Comparison of ENCODE assay signal across 7 cellular contexts in genomic region chr12:109888179-109889020, GRCh38. TPM values are rescaled to one million over a fixed set of nuclear protein-coding genes. Genes with fewer than 3 reads are reported as not detected.
DNase-seq lines count a peak whose midpoint lies in the region; ATAC-seq, FAIRE-seq and TF ChIP-seq lines count a peak whose summit lies in the region.

No MANE protein-coding gene starts in this region.

- TSS peak; percentile 92 for BruUV-seq in endothelial cell of umbilical vein (replicated peaks; lab: Mats Ljungman, UMichigan)

- 49 to 50% methylated on average over 12 of the region's 12 CpGs for WGBS in sigmoid colon, 2 donors

- ATAC-seq in RWPE2 (ENCODE audit: low read depth) = peak; percentile 92

- no peaks in the 10 kb centered on the region for H3K9me1 ChIP-seq in endothelial cell of umbilical vein (replicated peaks; ENCODE audit: control insufficient read depth, extremely low read depth, insufficient read depth, low read length)

- no peaks in the 10 kb centered on the region for H4K20me1 ChIP-seq in endothelial cell of umbilical vein (replicated peaks; ENCODE audit: control insufficient read depth, extremely low read depth, insufficient read depth, low read length)

- peak overlapping the region; percentile 65 for H3K9ac ChIP-seq in endothelial cell of umbilical vein (replicated peaks; ENCODE audit: extremely low read depth, insufficient read depth, low read length)

- no peaks in the 10 kb centered on the region for H3K9me3 ChIP-seq in RWPE2 (ENCODE audit: severe bottlenecking)
- no peaks in the 10 kb centered on the region for H3K9me3 ChIP-seq in endothelial cell of umbilical vein (replicated peaks; ENCODE audit: control insufficient read depth, insufficient read depth, low read length)
- H3K9me3 ChIP-seq in sigmoid colon = no peaks in the 10 kb centered on the region

- peaks cover 26% of the 10 kb centered on the region for H3K4me1 ChIP-seq in RWPE2 (ENCODE audit: insufficient read depth, poor library complexity, severe bottlenecking)
- peaks cover 23% of the 10 kb centered on the region for H3K4me1 ChIP-seq in endothelial cell of umbilical vein (ENCODE audit: control insufficient read depth, extremely low read depth, insufficient read depth, low read length)
- no peaks in the 10 kb centered on the region for H3K4me1 ChIP-seq in sigmoid colon

- TF ChIP-seq POLR2A in H54 (IDR thresholded peaks at IDR 0.05; ENCODE audit: low read depth, low read length) = no peak
- TF ChIP-seq POLR2A in endothelial cell of umbilical vein (IDR thresholded peaks at IDR 0.05; ENCODE audit: low read depth, low read length) = peak; percentile 36
- no peak for TF ChIP-seq POLR2A in sigmoid colon (IDR thresholded peaks at IDR 0.05)

- no peak for TF ChIP-seq EP300 in sigmoid colon (IDR thresholded peaks at IDR 0.05)

- CTCF ChIA-PET in endothelial cell of umbilical vein (lab: Charles Lee) = interaction anchor here (0.7 to 2.0 kb wide), 7 partner anchors 12 to 49 kb away, joined by 3 to 5 read pairs (median 3); partner anchors contain the start of gene TCHP

- H3K27ac ChIP-seq in RWPE2 (ENCODE audit: poor library complexity, severe bottlenecking) (peak overlapping the region; percentile 97), endothelial cell of umbilical vein (ENCODE audit: insufficient read depth, low read depth, low read length) (peak overlapping the region; percentile 94), sigmoid colon (peak overlapping the region in 3 of 4 donors; percentile 3 to 56 (median 8))

- POLR2A ChIA-PET in endothelial cell of umbilical vein (lab: Charles Lee) = interaction anchor here (0.8 kb wide), 1 partner anchor 12 kb away, joined by 3 read pairs; the partner anchor contains the start of gene TCHP

- TF ChIP-seq CTCF in RWPE2 (IDR thresholded peaks at IDR 0.05; ENCODE audit: poor library complexity, severe bottlenecking) = peak; percentile 21
- no peak for TF ChIP-seq CTCF in endothelial cell of umbilical vein (IDR thresholded peaks at IDR 0.05; ENCODE audit: extremely low read depth in 1 of 2, insufficient read depth in 1 of 2, low read depth in 1 of 2, low read length in 2 of 2)
- TF ChIP-seq CTCF in sigmoid colon (IDR thresholded peaks at IDR 0.05) = no peak
- no peak for TF ChIP-seq CTCF in progenitor cell of endocrine pancreas (IDR thresholded peaks at IDR 0.05; ENCODE audit: unreplicated experiment)

- DNase-seq in H54 (ENCODE audit: insufficient read length, low spot score) (peak; percentile 78), RWPE2 (ENCODE audit: low spot score) (no peak), endothelial cell of umbilical vein (ENCODE audit: low read depth, low spot score) (peak; percentile 74), sigmoid colon (no peak), NCI-H1436 (lab: John Stamatoyannopoulos, UW) (no peak), progenitor cell of endocrine pancreas (ENCODE audit: low spot score, unreplicated experiment) (no peak), kidney glomerular epithelial cell (lab: John Stamatoyannopoulos, UW) (no peak)

- H3K4me1 Mint-ChIP-seq in progenitor cell of endocrine pancreas (ENCODE audit: low read depth) = no peaks in the 10 kb centered on the region

- no peak overlapping the region for H3K27ac Mint-ChIP-seq in progenitor cell of endocrine pancreas

- H3K4me2 ChIP-seq in endothelial cell of umbilical vein (ENCODE audit: insufficient read depth, low read length) = peak overlapping the region; percentile 55

- dilution Hi-C loops in endothelial cell of umbilical vein (cut with MboI; ENCODE audit: extremely low pct_ligation_motif_present, low sequenced_read_pairs) = no loop called here

- H3K27me3 ChIP-seq in RWPE2 (ENCODE audit: insufficient read depth, poor library complexity, severe bottlenecking) (no peaks in the 10 kb centered on the region), endothelial cell of umbilical vein (ENCODE audit: control insufficient read depth in 2 of 2, insufficient read depth in 2 of 2, low read length in 2 of 2) (no peaks in the 10 kb centered on the region), sigmoid colon (peaks cover 0 to 6% (median 0%) of the 10 kb centered on the region in 3 donors)

- no peak overlapping the region for H3K4me3 Mint-ChIP-seq in progenitor cell of endocrine pancreas (ENCODE audit: low read depth)

- H3K36me3 ChIP-seq in RWPE2 (ENCODE audit: low read depth) (no peaks in the 10 kb centered on the region), endothelial cell of umbilical vein (ENCODE audit: control insufficient read depth in 2 of 2, extremely low read depth in 1 of 2, insufficient read depth in 2 of 2, low read length in 2 of 2) (no peaks in the 10 kb centered on the region), sigmoid colon (no peaks in the 10 kb centered on the region)

- no peaks in the 10 kb centered on the region for H3K79me2 ChIP-seq in endothelial cell of umbilical vein (ENCODE audit: control insufficient read depth, insufficient read depth, low read length)

- H3K27me3 Mint-ChIP-seq in progenitor cell of endocrine pancreas = peaks cover 20% of the 10 kb centered on the region

- H3K36me3 Mint-ChIP-seq in progenitor cell of endocrine pancreas (ENCODE audit: insufficient read depth) = no peaks in the 10 kb centered on the region

- no peaks in the 10 kb centered on the region for H3K9me3 Mint-ChIP-seq in progenitor cell of endocrine pancreas (ENCODE audit: low read depth)

- H3K4me3 ChIP-seq in RWPE2 (ENCODE audit: severe bottlenecking) (no peak overlapping the region), endothelial cell of umbilical vein (replicated peaks in 1 of 3; ENCODE audit: insufficient read depth in 1 of 3, low read depth in 1 of 3, low read length in 3 of 3) (peak overlapping the region in 1 of 3 experiments; percentile 3), sigmoid colon (no peak overlapping the region)

- intact Hi-C loops in endothelial cell of umbilical vein (cut with micrococcal nuclease) = loop anchor here (1.0 kb wide), 2 partner anchors 8 to 12 kb away; partner anchors contain the start of genes GLTP and TCHP
- intact Hi-C loops in sigmoid colon (cut with DNase I) = loop anchor here (10.0 kb wide), 1 partner anchor 314 kb away; the partner anchor contains the start of genes MMAB and MVK

- H2AFZ ChIP-seq in endothelial cell of umbilical vein (ENCODE audit: low read depth, low read length) = peak overlapping the region; percentile 78

- peak; percentile 89 for FAIRE-seq in H54 (lab: Jason Lieb, UNC)
- FAIRE-seq in endothelial cell of umbilical vein (lab: Jason Lieb, UNC) = peak; percentile 95

TF ChIP-seq in endothelial cell of umbilical vein, 7 proteins besides CTCF, POLR2A, EP300 and RAD21:
- TF ChIP-seq GATA2 (IDR thresholded peaks at IDR 0.05; ENCODE audit: insufficient read depth, insufficient read length, low read depth, low read length) (no peak), JUN (IDR thresholded peaks at IDR 0.05; ENCODE audit: borderline replicate concordance, insufficient read depth, insufficient read length, low read depth) (peak; percentile 20), POLR2AphosphoS5 (IDR thresholded peaks at IDR 0.05; ENCODE audit: insufficient read depth, low read depth, low read length) (peak; percentile 41), FOS (IDR thresholded peaks at IDR 0.05; ENCODE audit: borderline replicate concordance, insufficient read depth, low read length) (peak; percentile 67)

RNA-seq across cellular contexts. Expression of gene GLTP, which starts 8.1 kb away (rescaled TPM):
- total RNA-seq in endothelial cell of umbilical vein (46.6 and 48.0 TPM in 2 replicates), sigmoid colon (10 to 100 TPM; 33.5 to 45.3 (median 40.3) TPM), progenitor cell of endocrine pancreas (20.8 and 21.7 TPM in 2 replicates)
- polyA plus RNA-seq in endothelial cell of umbilical vein (20.1 and 21.5 TPM in 2 replicates), sigmoid colon (100 to 1,000 TPM in 1 of 3 donors, 10 to 100 TPM in 2; 48.7 to 105 (median 83.5) TPM)
- 50.6 and 51.7 TPM in 2 replicates for polyA plus RNA-seq in endothelial cell of umbilical vein (2011; cell fraction: cytosol; rRNA removed)
- 10.4 and 16.5 TPM in 2 replicates for polyA plus RNA-seq in endothelial cell of umbilical vein (2011; cell fraction: nucleus; rRNA removed)
- polyA plus RNA-seq in endothelial cell of umbilical vein (2012) = 45.2 and 53.0 TPM in 2 replicates
- polyA minus RNA-seq in endothelial cell of umbilical vein = 32.0 and 36.3 TPM in 2 replicates
- polyA minus RNA-seq in endothelial cell of umbilical vein (2011; cell fraction: cytosol; rRNA and poly(A)+ RNA removed) = 22.4 TPM
- polyA minus RNA-seq in endothelial cell of umbilical vein (2011; cell fraction: nucleus; rRNA and poly(A)+ RNA removed) = 6.1 and 6.6 TPM in 2 replicates

RNA-seq across cellular contexts. Expression of gene TCHP, which starts 11.7 kb away (rescaled TPM):
- 24.3 and 26.0 TPM in 2 replicates for total RNA-seq in endothelial cell of umbilical vein
- polyA plus RNA-seq in endothelial cell of umbilical vein = 9.4 and 12.9 TPM in 2 replicates
- 12.1 and 12.5 TPM in 2 replicates for polyA plus RNA-seq in endothelial cell of umbilical vein (2011; cell fraction: cytosol; rRNA removed)
- 42.3 and 50.3 TPM in 2 replicates for polyA plus RNA-seq in endothelial cell of umbilical vein (2011; cell fraction: nucleus; rRNA removed)
- 18.5 and 20.5 TPM in 2 replicates for polyA plus RNA-seq in endothelial cell of umbilical vein (2012)
- polyA minus RNA-seq in endothelial cell of umbilical vein = 8.3 and 13.2 TPM in 2 replicates
- polyA minus RNA-seq in endothelial cell of umbilical vein (2011; cell fraction: cytosol; rRNA and poly(A)+ RNA removed) = 9.9 TPM
- polyA minus RNA-seq in endothelial cell of umbilical vein (2011; cell fraction: nucleus; rRNA and poly(A)+ RNA removed) = 11.3 and 18.9 TPM in 2 replicates
- total RNA-seq in sigmoid colon = 10 to 100 TPM; 12.8 to 42.9 (median 16.3) TPM
- polyA plus RNA-seq in sigmoid colon = 10 to 100 TPM; 12.5 to 18.1 (median 13.8) TPM
- 19.3 and 20.6 TPM in 2 replicates for total RNA-seq in progenitor cell of endocrine pancreas

RNA-seq across cellular contexts. Expression of gene TRPV4, which starts 55.2 kb away (rescaled TPM):
- total RNA-seq in endothelial cell of umbilical vein (8.8 and 12.3 TPM in 2 replicates), sigmoid colon (under 1 TPM in 3 of 4 donors, not detected in 1; 0.14 to 0.55 (median 0.36) TPM), progenitor cell of endocrine pancreas (5.2 and 7.3 TPM in 2 replicates)
- polyA plus RNA-seq in endothelial cell of umbilical vein (22.3 and 24.5 TPM in 2 replicates), sigmoid colon (under 1 TPM; 0.23 to 0.60 (median 0.42) TPM)
- polyA plus RNA-seq in endothelial cell of umbilical vein (2011; cell fraction: cytosol; rRNA removed) = 11.3 and 12.3 TPM in 2 replicates
- polyA plus RNA-seq in endothelial cell of umbilical vein (2011; cell fraction: nucleus; rRNA removed) = 19.9 and 23.7 TPM in 2 replicates
- polyA plus RNA-seq in endothelial cell of umbilical vein (2012) = 12.3 and 17.2 TPM in 2 replicates
- polyA minus RNA-seq in endothelial cell of umbilical vein = 22.6 and 29.3 TPM in 2 replicates
- polyA minus RNA-seq in endothelial cell of umbilical vein (2011; cell fraction: cytosol; rRNA and poly(A)+ RNA removed) = not detected
- 13.3 and 16.9 TPM in 2 replicates for polyA minus RNA-seq in endothelial cell of umbilical vein (2011; cell fraction: nucleus; rRNA and poly(A)+ RNA removed)

Comparison
In these comparisons a context has a peak if more than half of its experiments do, and no peak if none do; other contexts are left out.
1. DNase-seq: peak in H54 (single experiment) and endothelial cell of umbilical vein (single experiment); none in RWPE2 (single experiment), sigmoid colon (single experiment), NCI-H1436 (single experiment), progenitor cell of endocrine pancreas (single experiment) and kidney glomerular epithelial cell (single experiment).
2. H3K27ac ChIP-seq: peak in every context shown above with its lines; median percentile 97 in RWPE2; 94 in endothelial cell of umbilical vein; 8 in sigmoid colon.